Comparison of ENCODE assay signal across 9 cellular contexts in the genomic region with DNA sequence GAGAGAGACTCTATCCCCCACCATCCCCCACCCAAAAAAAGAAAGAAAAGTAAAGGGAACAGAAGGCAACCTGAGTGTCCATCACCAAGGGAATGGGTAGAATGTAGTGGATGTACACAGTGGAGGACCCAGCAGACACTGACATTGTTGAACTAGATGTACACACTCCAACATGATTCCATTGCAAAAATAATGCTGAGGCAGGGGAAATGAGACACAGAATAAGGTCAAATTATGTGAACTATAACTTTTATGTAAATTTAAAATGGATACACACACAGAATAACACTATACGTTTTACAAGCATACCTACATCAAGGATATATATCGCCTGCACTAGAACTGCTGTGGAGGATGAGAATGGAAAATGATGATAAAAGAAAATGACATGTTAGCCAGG.
"Had no signal": no experiment of that assay in that cellular context is flagged by ENCODE, and none has a peak within 500 bp of the region (broad histone marks: within the 10 kb centered on the region; RNA-seq: fewer than 3 reads in every experiment).

No MANE protein-coding gene starts in this region.

- H3K4me3 ChIP-seq: GM23338 had no signal

- H3K9ac ChIP-seq: KMS-11 had no signal

- ATAC-seq: GM23338 had no signal

- FAIRE-seq: H1, H54, HTR-8/SVneo had no signal

- DNase-seq: H9, HCEC 1CT, Kasumi-1, KBM-7 had no signal

- H3K27ac ChIP-seq: KMS-11 had no signal

- H2AFZ ChIP-seq: GM23338 had no signal

- H3K4me2 ChIP-seq: GM23338, KMS-11 had no signal
